In genomic region chr12:10235761-10236631, GRCh38 we compare ENCODE assay signal across 8 cellular contexts. TPM values are rescaled to one million over a fixed set of nuclear protein-coding genes. Genes with fewer than 3 reads are reported as not detected.
A peak's percentile ranks its signal among the peaks of the same experiment; 100 is the strongest.
DNase-seq lines count a peak whose midpoint lies in the region; ATAC-seq lines count a peak whose summit lies in the region.

No MANE protein-coding gene starts in this region.

- CTCF ChIA-PET in T-cell (lab: Charles Lee) = interaction anchor here (0.5 to 3.0 kb wide), 30 partner anchors 8 to 963 kb away, joined by 3 to 12 read pairs (median 4); no protein-coding TSS in a partner anchor

- peak; percentile 42 for DNase-seq in EL
- DNase-seq in HuH-7.5 (ENCODE audit: low spot score) = peak; percentile 37
- DNase-seq in T-cell = peak in 26 of 34 experiments; percentile 18 to 50 (median 38)
- DNase-seq in central memory CD8-positive, alpha-beta T cell (ENCODE audit: low spot score in 2 of 2) = no peak
- no peak for DNase-seq in left lobe of liver (ENCODE audit: low spot score)
- peak; percentile 49 for DNase-seq in stimulated activated naive CD8-positive, alpha-beta T cell treated with anti-CD3 and anti-CD28 coated beads, Interleukin-15, Interleukin-2, amounts not matched to agents 100 U/mL and 50 U/mL, for 24 hours
- no peak for DNase-seq in HK-2 (ENCODE audit: unreplicated experiment)
- DNase-seq in amniotic stem cell (lab: John Stamatoyannopoulos, UW) = no peak

- POLR2A ChIA-PET in T-cell (lab: Charles Lee) = interaction anchor here in 1 of 2 donors (1.2 kb wide), 1 partner anchor 8 kb away, joined by 3 read pairs; no protein-coding TSS in a partner anchor

- no peak overlapping the region for H3K4me3 Mint-ChIP-seq in T-cell
- peak overlapping the region; percentile 36 for H3K4me3 Mint-ChIP-seq in central memory CD8-positive, alpha-beta T cell

- peak overlapping the region in 1 of 2 donors; percentile 36 for H3K27ac Mint-ChIP-seq in T-cell
- no peak overlapping the region for H3K27ac Mint-ChIP-seq in central memory CD8-positive, alpha-beta T cell (ENCODE audit: low read depth)

- H3K36me3 Mint-ChIP-seq in T-cell = peaks cover 4% of the 10 kb centered on the region
- H3K36me3 Mint-ChIP-seq in central memory CD8-positive, alpha-beta T cell (ENCODE audit: insufficient read depth) = peaks cover 9% of the 10 kb centered on the region

- ATAC-seq in T-cell (replicated peaks in 1 of 4) = peak in 1 of 4 experiments; percentile 73
- no peak for ATAC-seq in central memory CD8-positive, alpha-beta T cell (replicated peaks; ENCODE audit: extremely low read depth, poor library complexity, severe bottlenecking)
- ATAC-seq in left lobe of liver = peak; percentile 93
- ATAC-seq in stimulated activated naive CD8-positive, alpha-beta T cell treated with anti-CD3 and anti-CD28 coated beads, Interleukin-15, Interleukin-2, amounts not matched to agents 100 U/mL and 50 U/mL, for 24 hours = no peak

- peaks cover 0 to 10% (median 4%) of the 10 kb centered on the region in 3 donors for H3K4me1 Mint-ChIP-seq in T-cell
- H3K4me1 Mint-ChIP-seq in central memory CD8-positive, alpha-beta T cell = peaks cover 23% of the 10 kb centered on the region

- no peaks in the 10 kb centered on the region for H3K27me3 Mint-ChIP-seq in T-cell
- H3K27me3 Mint-ChIP-seq in central memory CD8-positive, alpha-beta T cell = no peaks in the 10 kb centered on the region

- H3K9me3 Mint-ChIP-seq in T-cell = peaks cover 4 to 6% (median 4%) of the 10 kb centered on the region in 3 donors
- peaks cover 4% of the 10 kb centered on the region for H3K9me3 Mint-ChIP-seq in central memory CD8-positive, alpha-beta T cell

RNA-seq across cellular contexts. Expression of gene GABARAPL1, which starts 23.3 kb away (rescaled TPM):
- total RNA-seq in T-cell = 100 to 1,000 TPM in 2 of 5 donors, 10 to 100 TPM in 3; 46.7 to 129 (median 53.7) TPM
- 92.9 TPM for total RNA-seq in left lobe of liver

RNA-seq across cellular contexts. Expression of gene TMEM52B, which starts 57.2 kb away (rescaled TPM):
- not detected for total RNA-seq in T-cell
- not detected for total RNA-seq in left lobe of liver

Comparison
In these comparisons a context has a peak if more than half of its experiments do, and no peak if none do; other contexts are left out.
1. DNase-seq: peak in EL (single experiment), HuH-7.5 (single experiment), T-cell (26 of 34) and stimulated activated naive CD8-positive, alpha-beta T cell treated with anti-CD3 and anti-CD28 coated beads, Interleukin-15, Interleukin-2, amounts not matched to agents 100 U/mL and 50 U/mL, for 24 hours (single experiment); none in central memory CD8-positive, alpha-beta T cell (0 of 2), left lobe of liver (single experiment), HK-2 (single experiment) and amniotic stem cell (single experiment).